Comparison of ENCODE assay signal across 8 cellular contexts in the genomic region with DNA sequence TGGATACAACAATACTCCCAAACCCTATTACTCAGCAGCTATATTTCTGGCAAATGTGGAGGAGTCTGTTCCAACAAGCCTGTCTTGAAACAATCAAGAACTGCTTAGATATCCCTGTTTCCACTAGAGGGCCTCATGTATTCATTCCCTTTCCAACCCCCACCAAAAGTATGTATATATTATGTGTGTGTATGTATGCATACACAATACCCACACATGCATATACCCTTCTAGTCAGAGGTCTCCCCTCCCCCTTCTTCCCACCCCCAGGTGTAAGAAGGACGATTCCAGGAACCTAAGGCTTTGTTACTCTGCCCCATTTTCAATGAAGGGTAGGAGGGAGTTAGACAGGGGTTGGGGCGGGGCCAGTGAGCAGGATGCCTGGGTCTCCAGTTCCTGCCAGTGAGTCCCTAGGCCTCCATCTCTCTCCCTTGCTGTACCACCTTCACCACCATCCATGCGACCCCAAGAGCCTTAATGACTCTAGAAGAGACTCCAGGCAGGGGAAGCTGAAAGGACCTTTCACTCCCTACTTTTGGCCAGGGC. TPM values are rescaled to one million over a fixed set of nuclear protein-coding genes. Genes with fewer than 3 reads are reported as not detected.
DNase-seq lines count a peak whose midpoint lies in the region; ATAC-seq and TF ChIP-seq lines count a peak whose summit lies in the region.

DGKA (plus strand) TSS at position 392 of the 546 bp plus-strand sequence. CDS start 5,342 bp downstream, outside the sequence.

- TF ChIP-seq POLR2A in GM19099 (IDR thresholded peaks at IDR 0.05; ENCODE audit: extremely low read depth, insufficient read length, low read depth) = peak; percentile 42

- DNase-seq in AG09319 (ENCODE audit: extremely low read depth, low read depth) = no peak
- DNase-seq in NCI-H2227 (lab: John Stamatoyannopoulos, UW; ENCODE audit: unreplicated experiment) = peak; percentile 51
- DNase-seq in activated CD4-positive, CD25-positive, alpha-beta regulatory T cell treated with anti-CD3 and anti-CD28 coated beads, Interleukin-2, amount 50 U/mL, for 16 hours (ENCODE audit: low read depth, low spot score) = peak; percentile 55
- peak; percentile 68 for DNase-seq in cerebellum (ENCODE audit: low spot score)
- no peak for DNase-seq in left lung
- DNase-seq in stimulated activated CD4-positive, alpha-beta T cell treated with anti-CD3 and anti-CD28 coated beads, Interleukin-2, amount 100 ng/mL, for 4 hours (ENCODE audit: low read depth) = peak; percentile 63

- H3K4me3 ChIP-seq in left lung = peak within 1 kb of the TSS; percentile 65 to 77

- no peaks in the 10 kb centered on the region for H3K36me3 ChIP-seq in left lung

- H3K4me1 ChIP-seq in left lung = peaks cover 30 to 72% of the 10 kb centered on the region in 2 donors

- H3K9me3 ChIP-seq in left lung = no peaks in the 10 kb centered on the region

- ATAC-seq in left lung (peak; percentile 21), HG03457 (IDR thresholded peaks at IDR 0.05; ENCODE audit: unreplicated experiment) (no peak)

- peak within 1 kb of the TSS; percentile 89 to 90 for H3K27ac ChIP-seq in left lung

- no peaks in the 10 kb centered on the region for H3K27me3 ChIP-seq in left lung

- intact Hi-C loops in left lung (cut with DNase I) = no loop called here

- TF ChIP-seq CTCF in AG09319 (IDR thresholded peaks at IDR 0.05; ENCODE audit: low read depth, low read length) = peak; percentile 67
- peak; percentile 41 to 54 for TF ChIP-seq CTCF in left lung (IDR thresholded peaks at IDR 0.05)

RNA-seq across cellular contexts. Expression of gene DGKA, which starts in this region (rescaled TPM):
- total RNA-seq in cerebellum (14.0 TPM), left lung (10 to 100 TPM; 30.6 to 36.7 TPM)

Comparison
In these comparisons a context has a peak if more than half of its experiments do, and no peak if none do; other contexts are left out.
1. DNase-seq: peak in NCI-H2227 (single experiment), activated CD4-positive, CD25-positive, alpha-beta regulatory T cell treated with anti-CD3 and anti-CD28 coated beads, Interleukin-2, amount 50 U/mL, for 16 hours (single experiment), cerebellum (single experiment) and stimulated activated CD4-positive, alpha-beta T cell treated with anti-CD3 and anti-CD28 coated beads, Interleukin-2, amount 100 ng/mL, for 4 hours (single experiment); none in AG09319 (single experiment) and left lung (0 of 2).